Comparison of ENCODE assay signal across 22 cellular contexts in genomic region chr20:51084598-51084997, GRCh38.
DNase-seq lines count a peak whose midpoint lies in the region; ATAC-seq, FAIRE-seq and TF ChIP-seq lines count a peak whose summit lies in the region.
"Had no signal": no experiment of that assay in that cellular context is flagged by ENCODE, and none has a peak within 500 bp of the region (broad histone marks: within the 10 kb centered on the region; RNA-seq: fewer than 3 reads in every experiment).

No MANE protein-coding gene starts in this region.

- H3K4ac ChIP-seq in mesendoderm (ENCODE audit: low read depth, low read length) = no peak overlapping the region

- DNase-seq in NCI-H1436 (lab: John Stamatoyannopoulos, UW) (peak; percentile 43), NCI-H1436 treated with DMSO at 0.1 percent for 48 hours (lab: John Stamatoyannopoulos, UW) (no peak), NCI-H1417 treated with DMSO at 0.1 percent for 48 hours (lab: John Stamatoyannopoulos, UW) (peak; percentile 30), NCI-H69 (lab: John Stamatoyannopoulos, UW) (peak; percentile 80), mesendoderm (no peak), putamen (ENCODE audit: low spot score) (no peak), D721Med (ENCODE audit: insufficient read length, low spot score) (no peak)
- no peak for DNase-seq in naive thymus-derived CD8-positive, alpha-beta T cell
- DNase-seq: ACHN; CD4-positive, alpha-beta T cell; DMS153; Karpas-422; MV-4-11; NCI-H1105 treated with DMSO at 0.1 percent for 48 hours; NCI-H187 treated with DMSO at 0.1 percent for 48 hours; NCI-H2171 treated with DMSO at 0.1 percent for 48 hours; NCI-H510A had no signal

- H3K27me3 Mint-ChIP-seq in naive thymus-derived CD8-positive, alpha-beta T cell = peaks cover 9 to 47% (median 25%) of the 10 kb centered on the region in 5 donors

- no peaks in the 10 kb centered on the region for H3K79me1 ChIP-seq in mesendoderm (ENCODE audit: low read length)

- no peaks in the 10 kb centered on the region for H3K4me1 Mint-ChIP-seq in naive thymus-derived CD8-positive, alpha-beta T cell

- no peak for FAIRE-seq in D721Med (lab: Jason Lieb, UNC)
- FAIRE-seq: GM12891 had no signal

- no peak overlapping the region for H3K9ac ChIP-seq in mesendoderm (ENCODE audit: low read length)
- H3K9ac ChIP-seq: BLaER1 had no signal

- H3K18ac ChIP-seq in mesendoderm (ENCODE audit: low read length) = no peak overlapping the region

- no peak overlapping the region for H3K4me2 ChIP-seq in mesendoderm (ENCODE audit: low read length)
- H3K4me2 ChIP-seq: BLaER1 had no signal

- no peak overlapping the region for H2AK5ac ChIP-seq in mesendoderm (ENCODE audit: low read length)

- no peak overlapping the region for H3K27ac Mint-ChIP-seq in naive thymus-derived CD8-positive, alpha-beta T cell
- H3K27ac Mint-ChIP-seq: CD4-positive, alpha-beta T cell had no signal

- no CpG with 5 or more reads among the region's 10 CpGs for WGBS in mesendoderm (ENCODE audit: extremely low coverage, insufficient coverage, low lambda C conversion rate)

- H3K56ac ChIP-seq in mesendoderm (ENCODE audit: low read length) = no peak overlapping the region

- no peaks in the 10 kb centered on the region for H3K27me3 ChIP-seq in mesendoderm (ENCODE audit: insufficient read depth, low read length, poor library complexity)
- H3K27me3 ChIP-seq: BLaER1 had no signal

- no peak overlapping the region for H3K4me3 ChIP-seq in mesendoderm (ENCODE audit: low read length)
- H3K4me3 ChIP-seq: BLaER1 had no signal

- no peak for TF ChIP-seq CTCF in D721Med (IDR thresholded peaks at IDR 0.05; ENCODE audit: insufficient read depth, missing control alignments)

- H3K36me3 Mint-ChIP-seq in naive thymus-derived CD8-positive, alpha-beta T cell = no peaks in the 10 kb centered on the region

- H3K4me3 Mint-ChIP-seq in naive thymus-derived CD8-positive, alpha-beta T cell = no peak overlapping the region
- H3K4me3 Mint-ChIP-seq: CD4-positive, alpha-beta T cell had no signal

- H2BK5ac ChIP-seq in mesendoderm (ENCODE audit: low read length) = no peak overlapping the region

- no peak overlapping the region for H2BK120ac ChIP-seq in mesendoderm (ENCODE audit: low read depth, low read length)

- no peaks in the 10 kb centered on the region for H3K79me2 ChIP-seq in mesendoderm (ENCODE audit: control insufficient read depth, insufficient read depth, low read length)

- no peak overlapping the region for H4K8ac ChIP-seq in mesendoderm (ENCODE audit: low read depth, low read length)

- no peaks in the 10 kb centered on the region for H3K36me3 ChIP-seq in mesendoderm (ENCODE audit: control insufficient read depth, insufficient read depth, low read length)
- H3K36me3 ChIP-seq: BLaER1 had no signal

- POLR2A ChIA-PET in naive thymus-derived CD8-positive, alpha-beta T cell (lab: Charles Lee) = no interaction called here

- H3K9me3 Mint-ChIP-seq in naive thymus-derived CD8-positive, alpha-beta T cell = no peaks in the 10 kb centered on the region
- H3K9me3 Mint-ChIP-seq: CD4-positive, alpha-beta T cell had no signal

- H3K23ac ChIP-seq in mesendoderm (ENCODE audit: low read length) = no peak overlapping the region

- H3K4me1 ChIP-seq in mesendoderm (ENCODE audit: control insufficient read depth, low read depth, low read length) = peaks cover 2% of the 10 kb centered on the region

- H2BK15ac ChIP-seq in mesendoderm (replicated peaks; ENCODE audit: low read depth) = peak overlapping the region; percentile 10

- H3K27ac ChIP-seq in mesendoderm (ENCODE audit: low read depth, low read length) = no peak overlapping the region
- H3K27ac ChIP-seq: 22Rv1, BLaER1 had no signal

- no peak for ATAC-seq in naive thymus-derived CD8-positive, alpha-beta T cell
- ATAC-seq: Panc1, SK-N-SH treated with all-trans-retinoic acid at 6 μM for 48 hours had no signal

- H4K5ac ChIP-seq in mesendoderm (ENCODE audit: low read length) = no peak overlapping the region

Comparison
In these comparisons a context has a peak if more than half of its experiments do, and no peak if none do; other contexts are left out.
1. DNase-seq: peak in NCI-H1436 (single experiment), NCI-H1417 treated with DMSO at 0.1 percent for 48 hours (single experiment) and NCI-H69 (single experiment); none in NCI-H1436 treated with DMSO at 0.1 percent for 48 hours (single experiment), mesendoderm (single experiment), putamen (single experiment), D721Med (single experiment) and naive thymus-derived CD8-positive, alpha-beta T cell (0 of 10).